ENCODE assay signal across 18 cellular contexts in genomic region chr3:111589303-111590095, GRCh38. TPM values are rescaled to one million over a fixed set of nuclear protein-coding genes. Genes with fewer than 3 reads are reported as not detected.
DNase-seq lines count a peak whose midpoint lies in the region; ATAC-seq, FAIRE-seq and TF ChIP-seq lines count a peak whose summit lies in the region.
"Had no signal": no experiment of that assay in that cellular context is flagged by ENCODE, and none has a peak within 500 bp of the region (broad histone marks: within the 10 kb centered on the region; RNA-seq: fewer than 3 reads in every experiment).

No MANE protein-coding gene starts in this region.

- TF ChIP-seq CTCF in A549 (IDR thresholded peaks at IDR 0.05): no peak
- TF ChIP-seq CTCF in foreskin keratinocyte (conservative IDR thresholded peaks at IDR 0.05): no peak

- TF ChIP-seq RAD21 in A549 (conservative IDR thresholded peaks at IDR 0.05 in 1 of 2, IDR thresholded peaks at IDR 0.05 in 1 of 2): no peak

- H3K4me2 ChIP-seq in A549: peak overlapping the region; percentile 51

- H3K27ac ChIP-seq in A549 (peak overlapping the region; percentile 54 to 79), foreskin keratinocyte (peak overlapping the region; percentile 65), caudate nucleus (ENCODE audit: low read depth, low read length) (no peak overlapping the region)
- no peak overlapping the region for H3K27ac ChIP-seq in CD4-positive, alpha-beta memory T cell (ENCODE audit: low read depth, low read length)
- H3K27ac ChIP-seq: C4-2B, coronary artery, spleen, stomach had no signal

- FAIRE-seq in A549 (lab: Jason Lieb, UNC): no peak
- FAIRE-seq: GM12891 had no signal

- CTCF ChIA-PET in A549 (lab: Yijun Ruan, JAX): interaction anchor here (1.3 to 2.1 kb wide), 3 partner anchors 11 to 127 kb away, joined by 3 to 9 read pairs (median 6); no protein-coding TSS in a partner anchor
- CTCF ChIA-PET in CD4-positive, alpha-beta memory T cell (lab: Charles Lee; ENCODE audit: partially characterized antibody): interaction anchor here (0.9 to 3.5 kb wide), 9 partner anchors 10 to 79 kb away, joined by 3 to 20 read pairs (median 3); no protein-coding TSS in a partner anchor

- DNase-seq in A549 (ENCODE audit: low read depth in 1 of 2, low spot score in 1 of 2) (peak; percentile 22 to 28), foreskin keratinocyte (peak in 1 of 2 donors; percentile 79), cerebellar cortex (ENCODE audit: low spot score) (no peak), caudate nucleus (lab: John Stamatoyannopoulos, UW) (no peak), hippocampal formation (lab: John Stamatoyannopoulos, UW) (no peak)
- DNase-seq in CD4-positive, alpha-beta memory T cell: no peak
- DNase-seq in activated T-helper 1 cell treated with anti-CD3 and anti-CD28 coated beads, Interleukin-12 subunit alpha, Interleukin-12 subunit beta, Interleukin-2, Interleukin-4 antibody, amounts not matched to agents 30 ng/mL and 10 ng/mL and 1 ng/mL, durations not matched to agents 14 hours and 24 hours and 36 hours (ENCODE audit: low spot score): no peak
- DNase-seq: NCI-H1092, NCI-H2171, spleen, stomach had no signal

- TF ChIP-seq POLR2A in A549 (IDR thresholded peaks at IDR 0.05; ENCODE audit: low read length): no peak

- H3K27me3 Mint-ChIP-seq in CD4-positive, alpha-beta memory T cell: no peaks in the 10 kb centered on the region
- H3K27me3 Mint-ChIP-seq in activated T-helper 1 cell treated with anti-CD3 and anti-CD28 coated beads, Interleukin-12 subunit alpha, Interleukin-12 subunit beta, Interleukin-2, Interleukin-4 antibody, amounts not matched to agents 30 ng/mL and 10 ng/mL and 1 ng/mL, durations not matched to agents 14 hours and 24 hours and 36 hours (ENCODE audit: insufficient read depth): no peaks in the 10 kb centered on the region

- H3K4me1 Mint-ChIP-seq in CD4-positive, alpha-beta memory T cell: peaks cover 25 to 48% (median 40%) of the 10 kb centered on the region in 4 donors
- peaks cover 63% of the 10 kb centered on the region for H3K4me1 Mint-ChIP-seq in activated T-helper 1 cell treated with anti-CD3 and anti-CD28 coated beads, Interleukin-12 subunit alpha, Interleukin-12 subunit beta, Interleukin-2, Interleukin-4 antibody, amounts not matched to agents 30 ng/mL and 10 ng/mL and 1 ng/mL, durations not matched to agents 14 hours and 24 hours and 36 hours (ENCODE audit: low read depth)

- H3K4me3 ChIP-seq in A549: no peak overlapping the region
- H3K4me3 ChIP-seq in CD4-positive, alpha-beta memory T cell (ENCODE audit: low read length in 2 of 2): no peak overlapping the region
- H3K4me3 ChIP-seq: coronary artery, spleen, stomach had no signal

- WGBS in A549 (ENCODE audit: missing lambda C conversion rate): 28% methylated on average over 2 of the region's 2 CpGs

- H3K36me3 Mint-ChIP-seq in CD4-positive, alpha-beta memory T cell: peaks cover 73 to 75% of the 10 kb centered on the region in 2 donors
- peaks cover 78% of the 10 kb centered on the region for H3K36me3 Mint-ChIP-seq in activated T-helper 1 cell treated with anti-CD3 and anti-CD28 coated beads, Interleukin-12 subunit alpha, Interleukin-12 subunit beta, Interleukin-2, Interleukin-4 antibody, amounts not matched to agents 30 ng/mL and 10 ng/mL and 1 ng/mL, durations not matched to agents 14 hours and 24 hours and 36 hours (ENCODE audit: low read depth)

- no peaks in the 10 kb centered on the region for H3K27me3 ChIP-seq in CD4-positive, alpha-beta memory T cell (ENCODE audit: insufficient read depth, low read length)
- H3K27me3 ChIP-seq in foreskin keratinocyte: no peaks in the 10 kb centered on the region
- H3K27me3 ChIP-seq: spleen, stomach had no signal

- peaks cover 20% of the 10 kb centered on the region for H3K36me3 ChIP-seq in CD4-positive, alpha-beta memory T cell (ENCODE audit: insufficient read depth, low read length)
- H3K36me3 ChIP-seq: stomach had no signal

- peaks cover 0 to 2% (median 0%) of the 10 kb centered on the region in 8 donors for H3K9me3 Mint-ChIP-seq in CD4-positive, alpha-beta memory T cell
- peaks cover 8% of the 10 kb centered on the region for H3K9me3 Mint-ChIP-seq in activated T-helper 1 cell treated with anti-CD3 and anti-CD28 coated beads, Interleukin-12 subunit alpha, Interleukin-12 subunit beta, Interleukin-2, Interleukin-4 antibody, amounts not matched to agents 30 ng/mL and 10 ng/mL and 1 ng/mL, durations not matched to agents 14 hours and 24 hours and 36 hours

- H3K4me1 ChIP-seq in A549: peaks cover 90% of the 10 kb centered on the region
- peaks cover 23% of the 10 kb centered on the region for H3K4me1 ChIP-seq in CD4-positive, alpha-beta memory T cell (ENCODE audit: insufficient read depth, low read length)
- H3K4me1 ChIP-seq in foreskin keratinocyte: peaks cover 43% of the 10 kb centered on the region

- POLR2A ChIA-PET in A549 (lab: Yijun Ruan, JAX): no interaction called here
- POLR2A ChIA-PET in CD4-positive, alpha-beta memory T cell (lab: Charles Lee; ENCODE audit: partially characterized antibody): interaction anchor here (1.0 kb wide), 1 partner anchor 10 kb away, joined by 3 read pairs; no protein-coding TSS in a partner anchor

- H3K4me3 Mint-ChIP-seq in CD4-positive, alpha-beta memory T cell: no peak overlapping the region
- H3K4me3 Mint-ChIP-seq in activated T-helper 1 cell treated with anti-CD3 and anti-CD28 coated beads, Interleukin-12 subunit alpha, Interleukin-12 subunit beta, Interleukin-2, Interleukin-4 antibody, amounts not matched to agents 30 ng/mL and 10 ng/mL and 1 ng/mL, durations not matched to agents 14 hours and 24 hours and 36 hours: peak overlapping the region; percentile 97

- intact Hi-C loops in CD4-positive, alpha-beta memory T cell (cut with micrococcal nuclease): no loop called here
- intact Hi-C loops in activated T-helper 1 cell treated with anti-CD3 and anti-CD28 coated beads, Interleukin-12 subunit alpha, Interleukin-12 subunit beta, Interleukin-2, Interleukin-4 antibody, amounts not matched to agents 30 ng/mL and 10 ng/mL and 1 ng/mL, durations not matched to agents 14 hours and 24 hours and 36 hours (cut with micrococcal nuclease): no loop called here

- ATAC-seq in A549 (peak; percentile 52 to 68; a peak in 4 of 6 replicates), foreskin keratinocyte (peak; percentile 58), GM18867 (IDR thresholded peaks at IDR 0.05; ENCODE audit: unreplicated experiment) (no peak)
- ATAC-seq: left lobe of liver, Right ventricle myocardium inferior had no signal

- peak overlapping the region in 4 of 7 donors; percentile 8 to 87 (median 44) for H3K27ac Mint-ChIP-seq in CD4-positive, alpha-beta memory T cell
- H3K27ac Mint-ChIP-seq in activated T-helper 1 cell treated with anti-CD3 and anti-CD28 coated beads, Interleukin-12 subunit alpha, Interleukin-12 subunit beta, Interleukin-2, Interleukin-4 antibody, amounts not matched to agents 30 ng/mL and 10 ng/mL and 1 ng/mL, durations not matched to agents 14 hours and 24 hours and 36 hours: peak overlapping the region; percentile 26
- H3K27ac Mint-ChIP-seq: progenitor cell of endocrine pancreas had no signal

- TF ChIP-seq EP300 in A549 (IDR thresholded peaks at IDR 0.05): peak in 1 of 2 experiments; percentile 21; a peak in 1 of 5 replicates

- peaks cover 8% of the 10 kb centered on the region; the same call in 1 of the 3 replicates for H3K9me3 ChIP-seq in A549
- no peaks in the 10 kb centered on the region for H3K9me3 ChIP-seq in CD4-positive, alpha-beta memory T cell (ENCODE audit: control insufficient read depth in 1 of 2, low read length in 2 of 2)
- H3K9me3 ChIP-seq: spleen, stomach had no signal

TF ChIP-seq in A549, 52 proteins besides CTCF, POLR2A, EP300 and RAD21 (continues in another document):
- TF ChIP-seq HOXB13 (CRISPR knock-in tag; IDR thresholded peaks at IDR 0.05; ENCODE audit: low read depth) (no peak), HOXA7 (CRISPR knock-in tag; IDR thresholded peaks at IDR 0.05) (no peak), RFX5 (IDR thresholded peaks at IDR 0.05) (peak; percentile 80), EHF (CRISPR knock-in tag; IDR thresholded peaks at IDR 0.05) (no peak), RARB (CRISPR knock-in tag; IDR thresholded peaks at IDR 0.05) (no peak), FOSL2 (IDR thresholded peaks at IDR 0.05) (0 out of 2 replicates have a peak, but pooled peaks have one; percentile 18), FOSL2 (CRISPR knock-in tag; IDR thresholded peaks at IDR 0.05) (0 out of 2 replicates have a peak, but pooled peaks have one; percentile 13), FOSB (CRISPR knock-in tag; IDR thresholded peaks at IDR 0.05) (no peak), SREBF2 (IDR thresholded peaks at IDR 0.05) (no peak), HOXB5 (CRISPR knock-in tag; IDR thresholded peaks at IDR 0.05) (peak; percentile 61; the same call in 1 of the 2 replicates), MAFK (IDR thresholded peaks at IDR 0.05; ENCODE audit: partially characterized antibody) (no peak)

RNA-seq across cellular contexts. Expression of gene ZBED2, which starts 5.6 kb away (rescaled TPM):
- polyA plus RNA-seq in A549 (2011; rRNA removed) (0.48 and 0.63 TPM in 2 replicates), A549 (2017; fragmentation: RNase III; extraction: RNeasy Plus Mini Kit Qiagen cat#74134 plus additional on column Dnase treatment) (1.1 to 1.9 TPM (median 1.8 TPM) in 3 replicates), foreskin keratinocyte (93.0 and 101 TPM in 2 replicates)
- 0.20 and 0.23 TPM in 2 replicates for polyA plus RNA-seq in A549 (2012; cell fraction: cytosol; rRNA removed)
- 0.17 and 0.31 TPM in 2 replicates for polyA plus RNA-seq in A549 (2012; cell fraction: nucleus; rRNA removed)
- 0.25 and 0.29 TPM in 2 replicates for polyA minus RNA-seq in A549 (2011; rRNA and poly(A)+ RNA removed)
- total RNA-seq in CD4-positive, alpha-beta memory T cell: under 1 TPM in 1 of 2 experiments, not detected in 1; 0.19 TPM
- 1 to 10 TPM in 1 of 2 donors, not detected in 1; 1.4 TPM for polyA plus RNA-seq in CD4-positive, alpha-beta memory T cell
- total RNA-seq in activated T-helper 1 cell treated with anti-CD3 and anti-CD28 coated beads, Interleukin-12 subunit alpha, Interleukin-12 subunit beta, Interleukin-2, Interleukin-4 antibody, amounts not matched to agents 30 ng/mL and 10 ng/mL and 1 ng/mL, durations not matched to agents 14 hours and 24 hours and 36 hours: 812 and 827 TPM in 2 replicates
- 108 and 112 TPM in 2 replicates for total RNA-seq in foreskin keratinocyte
- total RNA-seq: progenitor cell of endocrine pancreas, Right ventricle myocardium inferior, stomach had no signal

RNA-seq across cellular contexts. Expression of gene CD96, which starts 47.5 kb away (rescaled TPM):
- polyA plus RNA-seq in A549 (2011; rRNA removed) (not detected in 2 replicates), A549 (2017; fragmentation: RNase III; extraction: RNeasy Plus Mini Kit Qiagen cat#74134 plus additional on column Dnase treatment) (0.03 TPM in 1 of 3 replicates, not detected in the others), foreskin keratinocyte (0.07 and 0.17 TPM in 2 replicates)
- 0.01 TPM in 1 of 2 replicates, not detected in the other for polyA plus RNA-seq in A549 (2012; cell fraction: cytosol; rRNA removed)
- not detected in 2 replicates for polyA plus RNA-seq in A549 (2012; cell fraction: nucleus; rRNA removed)
- polyA minus RNA-seq in A549 (2011; rRNA and poly(A)+ RNA removed): not detected in 2 replicates
- 100 to 1,000 TPM; 215 to 228 TPM for total RNA-seq in CD4-positive, alpha-beta memory T cell
- polyA plus RNA-seq in CD4-positive, alpha-beta memory T cell: 100 to 1,000 TPM; 199 to 307 TPM
- total RNA-seq in activated T-helper 1 cell treated with anti-CD3 and anti-CD28 coated beads, Interleukin-12 subunit alpha, Interleukin-12 subunit beta, Interleukin-2, Interleukin-4 antibody, amounts not matched to agents 30 ng/mL and 10 ng/mL and 1 ng/mL, durations not matched to agents 14 hours and 24 hours and 36 hours: 79.1 and 79.7 TPM in 2 replicates
- 0.10 and 0.14 TPM in 2 replicates for total RNA-seq in foreskin keratinocyte
- total RNA-seq: progenitor cell of endocrine pancreas had no signal

Comparison
In these comparisons a context has a peak if more than half of its experiments do, and no peak if none do; other contexts are left out.
1. DNase-seq: peak in A549 (2 of 2); none in CD4-positive, alpha-beta memory T cell (0 of 5), activated T-helper 1 cell treated with anti-CD3 and anti-CD28 coated beads, Interleukin-12 subunit alpha, Interleukin-12 subunit beta, Interleukin-2, Interleukin-4 antibody, amounts not matched to agents 30 ng/mL and 10 ng/mL and 1 ng/mL, durations not matched to agents 14 hours and 24 hours and 36 hours (single experiment), cerebellar cortex (single experiment), caudate nucleus (0 of 61) and hippocampal formation (0 of 2).
2. H3K27ac ChIP-seq: peak in A549 (2 of 2) and foreskin keratinocyte (single experiment); none in CD4-positive, alpha-beta memory T cell (single experiment) and caudate nucleus (single experiment).
3. RNA of gene ZBED2, which starts 5.6 kb away (total RNA-seq): 812 to 827 TPM in activated T-helper 1 cell treated with anti-CD3 and anti-CD28 coated beads, Interleukin-12 subunit alpha, Interleukin-12 subunit beta, Interleukin-2, Interleukin-4 antibody, amounts not matched to agents 30 ng/mL and 10 ng/mL and 1 ng/mL, durations not matched to agents 14 hours and 24 hours and 36 hours and 108 to 112 TPM in foreskin keratinocyte; 0.19 TPM in CD4-positive, alpha-beta memory T cell; every median in the first group is over 10 times any median in the second.
4. RNA of gene CD96, which starts 47.5 kb away (total RNA-seq): 215 to 228 TPM in CD4-positive, alpha-beta memory T cell and 79.1 to 79.7 TPM in activated T-helper 1 cell treated with anti-CD3 and anti-CD28 coated beads, Interleukin-12 subunit alpha, Interleukin-12 subunit beta, Interleukin-2, Interleukin-4 antibody, amounts not matched to agents 30 ng/mL and 10 ng/mL and 1 ng/mL, durations not matched to agents 14 hours and 24 hours and 36 hours; 0.10 to 0.14 TPM in foreskin keratinocyte; every median in the first group is over 10 times any median in the second.